10 cellular contexts compared by ENCODE assay signal in the genomic region with DNA sequence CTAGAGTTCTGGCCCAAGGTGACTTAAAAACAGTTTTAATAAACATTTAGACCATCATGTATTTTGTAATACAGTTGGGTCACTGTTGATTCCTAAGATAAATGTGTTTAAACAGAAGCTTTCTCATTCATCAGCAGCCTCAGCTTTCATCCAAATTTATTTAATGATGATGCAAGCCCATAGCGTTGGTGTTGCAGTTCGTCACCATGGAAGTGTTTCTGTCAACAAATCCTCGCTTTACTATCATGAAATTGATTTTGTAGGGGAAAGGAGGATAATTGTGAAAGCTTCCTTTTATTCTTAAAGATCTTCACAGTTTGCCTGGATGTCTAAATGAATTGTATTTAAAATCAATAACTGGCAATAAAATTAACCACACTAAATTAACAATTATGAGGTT. TPM values are rescaled to one million over a fixed set of nuclear protein-coding genes. Genes with fewer than 3 reads are reported as not detected.
DNase-seq lines count a peak whose midpoint lies in the region; ATAC-seq lines count a peak whose summit lies in the region.
"Had no signal": no experiment of that assay in that cellular context is flagged by ENCODE, and none has a peak within 500 bp of the region (broad histone marks: within the 10 kb centered on the region; RNA-seq: fewer than 3 reads in every experiment).

No MANE protein-coding gene starts in this region.

- H3K27me3 ChIP-seq in MG63, result no peaks in the 10 kb centered on the region

- peaks cover 16 to 46% of the 10 kb centered on the region in 2 donors for H3K4me1 Mint-ChIP-seq in stimulated activated naive B cell treated with anti-CD40 and anti-IgM and Interleukin-4, amounts not matched to agents 10 μg/mL and 1 μg/mL and 100 μg/mL, for 72 hours

- H3K36me3 Mint-ChIP-seq in stimulated activated naive B cell treated with anti-CD40 and anti-IgM and Interleukin-4, amounts not matched to agents 10 μg/mL and 1 μg/mL and 100 μg/mL, for 72 hours, result peaks cover 0 to 4% of the 10 kb centered on the region in 2 donors

- DNase-seq in GF-D8 (lab: John Stamatoyannopoulos, UW) (peak; percentile 23), OCI-M1 (lab: John Stamatoyannopoulos, UW) (peak; percentile 33), fibroblast of the conjunctiva (ENCODE audit: low read depth) (peak; percentile 78), renal cortical epithelial cell (ENCODE audit: low read depth) (peak; percentile 51), MG63 (no peak), GM19238 (ENCODE audit: insufficient read length, low spot score) (no peak), NCI-H446 (lab: John Stamatoyannopoulos, UW) (no peak)
- no peak for DNase-seq in stimulated activated naive B cell treated with anti-CD40 and anti-IgM and Interleukin-4, amounts not matched to agents 10 μg/mL and 1 μg/mL and 100 μg/mL, for 72 hours
- DNase-seq: NCI-H2171 treated with DMSO at 0.1 percent for 48 hours; stimulated activated naive CD8-positive, alpha-beta T cell treated with anti-CD3 and anti-CD28 coated beads, Interleukin-15, amount 100 ng/mL, for 72 hours had no signal

- ATAC-seq in stimulated activated naive B cell treated with anti-CD40 and anti-IgM and Interleukin-4, amounts not matched to agents 10 μg/mL and 1 μg/mL and 100 μg/mL, for 72 hours (replicated peaks), result no peak
- ATAC-seq: stimulated activated naive CD8-positive, alpha-beta T cell treated with anti-CD3 and anti-CD28 coated beads, Interleukin-15, amount 100 ng/mL, for 72 hours had no signal

- no peaks in the 10 kb centered on the region for H3K27me3 Mint-ChIP-seq in stimulated activated naive B cell treated with anti-CD40 and anti-IgM and Interleukin-4, amounts not matched to agents 10 μg/mL and 1 μg/mL and 100 μg/mL, for 72 hours
- H3K27me3 Mint-ChIP-seq: stimulated activated naive CD8-positive, alpha-beta T cell treated with anti-CD3 and anti-CD28 coated beads, Interleukin-15, amount 100 ng/mL, for 72 hours had no signal

- no peak overlapping the region for H3K4me3 ChIP-seq in MG63

- H3K9me3 Mint-ChIP-seq in stimulated activated naive B cell treated with anti-CD40 and anti-IgM and Interleukin-4, amounts not matched to agents 10 μg/mL and 1 μg/mL and 100 μg/mL, for 72 hours, result peaks cover 0 to 1% of the 10 kb centered on the region in 2 donors
- H3K9me3 Mint-ChIP-seq: stimulated activated naive CD8-positive, alpha-beta T cell treated with anti-CD3 and anti-CD28 coated beads, Interleukin-15, amount 100 ng/mL, for 72 hours had no signal

- H3K36me3 ChIP-seq in MG63, result peaks cover 37% of the 10 kb centered on the region

- H3K9me3 ChIP-seq in MG63, result no peaks in the 10 kb centered on the region

- H3K27ac Mint-ChIP-seq in stimulated activated naive B cell treated with anti-CD40 and anti-IgM and Interleukin-4, amounts not matched to agents 10 μg/mL and 1 μg/mL and 100 μg/mL, for 72 hours, result no peak overlapping the region

- H3K4me3 Mint-ChIP-seq in stimulated activated naive B cell treated with anti-CD40 and anti-IgM and Interleukin-4, amounts not matched to agents 10 μg/mL and 1 μg/mL and 100 μg/mL, for 72 hours, result no peak overlapping the region
- H3K4me3 Mint-ChIP-seq: stimulated activated naive CD8-positive, alpha-beta T cell treated with anti-CD3 and anti-CD28 coated beads, Interleukin-15, amount 100 ng/mL, for 72 hours had no signal

RNA-seq across cellular contexts. Expression of gene CMSS1, which starts 28.8 kb away (rescaled TPM):
- total RNA-seq in renal cortical epithelial cell, result 15.1 and 17.2 TPM in 2 replicates
- total RNA-seq in MG63 (2014; rRNA removed; shearing (Covaris generic); ENCODE audit: low replicate concordance), result 48.9 and 141 TPM in 2 replicates

Comparison
In these comparisons a context has a peak if more than half of its experiments do, and no peak if none do; other contexts are left out.
1. DNase-seq: peak in GF-D8 (single experiment), OCI-M1 (single experiment), fibroblast of the conjunctiva (single experiment) and renal cortical epithelial cell (single experiment); none in MG63 (single experiment), GM19238 (single experiment), NCI-H446 (0 of 2) and stimulated activated naive B cell treated with anti-CD40 and anti-IgM and Interleukin-4, amounts not matched to agents 10 μg/mL and 1 μg/mL and 100 μg/mL, for 72 hours (single experiment).